Comparison of ENCODE assay signal across 2 cellular contexts in genomic region chr15:40443255-40443654, GRCh38.
TF ChIP-seq lines count a peak whose summit lies in the region.

No MANE protein-coding gene starts in this region.

TF ChIP-seq in SK-N-SH, 30 proteins besides CTCF, POLR2A, EP300 and RAD21:
- TF ChIP-seq USF2 (IDR thresholded peaks at IDR 0.05; ENCODE audit: borderline replicate concordance, low read depth, low read length): no peak
- no peak for TF ChIP-seq FOSL2 (IDR thresholded peaks at IDR 0.05; ENCODE audit: borderline replicate concordance, low read depth)
- TF ChIP-seq FOXM1 (IDR thresholded peaks at IDR 0.05; ENCODE audit: low read depth): no peak
- TF ChIP-seq RFX5 (IDR thresholded peaks at IDR 0.05; ENCODE audit: low read length): no peak
- no peak for TF ChIP-seq SIN3A (IDR thresholded peaks at IDR 0.05; ENCODE audit: borderline replicate concordance, low read depth, low read length)
- no peak for TF ChIP-seq EZH2phosphoT487 (IDR thresholded peaks at IDR 0.05; ENCODE audit: borderline replicate concordance, low read depth)
- no peak for TF ChIP-seq RXRA (IDR thresholded peaks at IDR 0.05; ENCODE audit: borderline replicate concordance, low read depth)
- no peak for TF ChIP-seq NFIC (IDR thresholded peaks at IDR 0.05; ENCODE audit: borderline replicate concordance)
- TF ChIP-seq TEAD4 (IDR thresholded peaks at IDR 0.05; ENCODE audit: borderline replicate concordance, insufficient read depth): no peak
- TF ChIP-seq MEF2A (IDR thresholded peaks at IDR 0.05; ENCODE audit: borderline replicate concordance, low read depth): no peak
- TF ChIP-seq MAX (IDR thresholded peaks at IDR 0.05; ENCODE audit: low read depth): no peak
- no peak for TF ChIP-seq JUND (IDR thresholded peaks at IDR 0.05)
- no peak for TF ChIP-seq PBX3 (IDR thresholded peaks at IDR 0.05)
- TF ChIP-seq ELF1 (IDR thresholded peaks at IDR 0.05): no peak
- no peak for TF ChIP-seq IRF3 (IDR thresholded peaks at IDR 0.05; ENCODE audit: low read depth, low read length)

TF ChIP-seq in SK-N-SH treated with all-trans-retinoic acid at 6 μM for 48 hours, 23 proteins besides CTCF, POLR2A, EP300 and RAD21:
- TF ChIP-seq ARNTL (CRISPR knock-in tag; IDR thresholded peaks at IDR 0.05; ENCODE audit: borderline replicate concordance, low read depth) (no peak), RARB (CRISPR knock-in tag; IDR thresholded peaks at IDR 0.05) (no peak), OSR1 (CRISPR knock-in tag; IDR thresholded peaks at IDR 0.05) (no peak), POU6F1 (CRISPR knock-in tag; IDR thresholded peaks at IDR 0.05; ENCODE audit: borderline replicate concordance, low read depth) (no peak), CSDC2 (CRISPR knock-in tag; IDR thresholded peaks at IDR 0.05) (no peak), CSRNP3 (CRISPR knock-in tag; IDR thresholded peaks at IDR 0.05) (no peak), ZC3H10 (CRISPR knock-in tag; IDR thresholded peaks at IDR 0.05) (no peak), ISL1 (CRISPR knock-in tag; IDR thresholded peaks at IDR 0.05) (no peak), TSHZ2 (CRISPR knock-in tag; IDR thresholded peaks at IDR 0.05) (no peak), ZNF8 (CRISPR knock-in tag; IDR thresholded peaks at IDR 0.05) (no peak), PATZ1 (CRISPR knock-in tag; IDR thresholded peaks at IDR 0.05; ENCODE audit: borderline replicate concordance) (no peak), SNAI2 (CRISPR knock-in tag; IDR thresholded peaks at IDR 0.05) (no peak), BACH2 (CRISPR knock-in tag; IDR thresholded peaks at IDR 0.05; ENCODE audit: borderline replicate concordance) (no peak), GLIS3 (CRISPR knock-in tag; IDR thresholded peaks at IDR 0.05) (no peak), ZFP3 (CRISPR knock-in tag; IDR thresholded peaks at IDR 0.05) (no peak)
TF ChIP-seq in SK-N-SH treated with all-trans-retinoic acid at 6 μM for 48 hours: peak in this region for 0.
